Comparison of ENCODE assay signal across 15 cellular contexts in the genomic region with DNA sequence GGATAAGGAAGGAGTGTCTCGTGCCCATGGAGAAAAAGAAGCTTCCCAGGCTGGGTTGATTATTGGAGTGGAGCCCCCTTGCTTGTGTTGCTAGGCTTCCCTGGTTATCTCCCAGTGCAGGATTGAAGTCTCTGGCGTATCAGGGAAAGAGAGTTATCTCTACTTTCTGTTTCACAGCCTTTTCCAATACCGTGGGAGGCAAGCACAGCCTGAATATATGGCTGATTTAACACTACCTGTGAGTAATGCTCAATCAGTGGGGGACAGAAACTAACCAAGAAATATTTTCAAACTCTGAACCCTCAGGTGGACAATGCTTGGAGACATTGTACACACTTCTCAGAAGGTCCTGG.
DNase-seq lines count a peak whose midpoint lies in the region; ATAC-seq and TF ChIP-seq lines count a peak whose summit lies in the region.
"Had no signal": no experiment of that assay in that cellular context is flagged by ENCODE, and none has a peak within 500 bp of the region (broad histone marks: within the 10 kb centered on the region; RNA-seq: fewer than 3 reads in every experiment).

No MANE protein-coding gene starts in this region.

- intact Hi-C loops in body of pancreas (cut with DNase I) (no loop called here), right lobe of liver (cut with DNase I) (no loop called here), Calu3 (cut with micrococcal nuclease; ENCODE audit: unreplicated experiment) (no loop called here), right cardiac atrium (cut with DNase I) (no loop called here)

- ATAC-seq in GM23338 (no peak), body of pancreas (peak; percentile 47), right lobe of liver (peak; percentile 66 to 78 (median 74)), HG03460 (IDR thresholded peaks at IDR 0.05; ENCODE audit: unreplicated experiment) (no peak), right cardiac atrium (no peak), GM21825 (IDR thresholded peaks at IDR 0.05; ENCODE audit: unreplicated experiment) (no peak)
- ATAC-seq: CD8-positive, alpha-beta T cell had no signal

- H3K4me1 Mint-ChIP-seq in GM23338 (no peaks in the 10 kb centered on the region), Calu3 (ENCODE audit: low read depth, unreplicated experiment) (no peaks in the 10 kb centered on the region)
- H3K4me1 Mint-ChIP-seq: CD14-positive monocyte had no signal

- no peak overlapping the region for H3K4me2 ChIP-seq in GM23338

- H3K79me2 ChIP-seq in GM23338 (replicated peaks; ENCODE audit: insufficient read depth), result no peaks in the 10 kb centered on the region

- H3K27ac ChIP-seq in GM23338 (ENCODE audit: low read depth), result no peak overlapping the region
- peak overlapping the region in 2 of 4 donors; percentile 30 to 52 for H3K27ac ChIP-seq in body of pancreas
- peak overlapping the region in 2 of 3 donors; percentile 26 to 42 for H3K27ac ChIP-seq in right lobe of liver
- no peak overlapping the region for H3K27ac ChIP-seq in right cardiac atrium (ENCODE audit: low read length)
- H3K27ac ChIP-seq: 22Rv1 had no signal

- H3K4me1 ChIP-seq in GM23338 (ENCODE audit: insufficient read depth) (no peaks in the 10 kb centered on the region), body of pancreas (no peaks in the 10 kb centered on the region), right lobe of liver (peaks cover 0 to 8% (median 0%) of the 10 kb centered on the region in 4 donors), right cardiac atrium (ENCODE audit: control insufficient read depth, insufficient read depth, low read length) (no peaks in the 10 kb centered on the region)

- H3K9me2 ChIP-seq in GM23338 (ENCODE audit: insufficient read depth), result no peaks in the 10 kb centered on the region

- no peaks in the 10 kb centered on the region for H3F3A ChIP-seq in GM23338 (replicated peaks; ENCODE audit: low read depth)

- H3K27me3 ChIP-seq in GM23338 (ENCODE audit: insufficient read depth) (no peaks in the 10 kb centered on the region), body of pancreas (no peaks in the 10 kb centered on the region), right lobe of liver (no peaks in the 10 kb centered on the region), right cardiac atrium (ENCODE audit: control insufficient read depth, insufficient read depth) (no peaks in the 10 kb centered on the region)

- H3K27ac Mint-ChIP-seq in GM23338 (no peak overlapping the region), Calu3 (ENCODE audit: unreplicated experiment) (no peak overlapping the region)
- H3K27ac Mint-ChIP-seq: CD14-positive monocyte; CD8-positive, alpha-beta T cell had no signal

- CTCF ChIA-PET in Calu3 (lab: Charles Lee), result no interaction called here

- TF ChIP-seq POLR2A in body of pancreas (IDR thresholded peaks at IDR 0.05) (no peak), right lobe of liver (IDR thresholded peaks at IDR 0.05) (no peak)

- H3K9me3 Mint-ChIP-seq in GM23338 (peaks cover 32% of the 10 kb centered on the region), Calu3 (ENCODE audit: low read depth, unreplicated experiment) (no peaks in the 10 kb centered on the region)
- H3K9me3 Mint-ChIP-seq: CD8-positive, alpha-beta T cell had no signal

- H3K36me3 Mint-ChIP-seq in GM23338 (ENCODE audit: low read depth), result no peaks in the 10 kb centered on the region
- no peaks in the 10 kb centered on the region for H3K36me3 Mint-ChIP-seq in Calu3 (ENCODE audit: insufficient read depth, unreplicated experiment)
- H3K36me3 Mint-ChIP-seq: CD14-positive monocyte; CD8-positive, alpha-beta T cell had no signal

- no TSS peak for BruUV-seq in Calu3 (replicated peaks; lab: Mats Ljungman, UMichigan)

- no peak overlapping the region for H2AFZ ChIP-seq in GM23338

- 17 to 25% methylated on average over 3 of the region's 3 CpGs for WGBS in body of pancreas, 2 donors
- 10% methylated on average over 2 of the region's 3 CpGs for WGBS in right lobe of liver (ENCODE audit: insufficient coverage, low coverage, low lambda C conversion rate, missing lambda C conversion rate)
- WGBS in right cardiac atrium, result 20% methylated on average over 3 of the region's 3 CpGs

- H3K27me3 Mint-ChIP-seq in GM23338 (ENCODE audit: insufficient read depth, low read depth, poor library complexity) (no peaks in the 10 kb centered on the region), Calu3 (ENCODE audit: unreplicated experiment) (no peaks in the 10 kb centered on the region)

- TF ChIP-seq CTCF in GM23338 (conservative IDR thresholded peaks at IDR 0.05; ENCODE audit: low read depth in 2 of 2) (no peak), body of pancreas (IDR thresholded peaks at IDR 0.05) (no peak), right lobe of liver (IDR thresholded peaks at IDR 0.05) (no peak), Calu3 (IDR thresholded peaks at IDR 0.05; ENCODE audit: unreplicated experiment) (no peak)

- peak; percentile 0 for DNase-seq in GM23338 (ENCODE audit: low spot score)
- DNase-seq in body of pancreas, result no peak
- DNase-seq in kidney tubule cell (ENCODE audit: low spot score), result peak; percentile 6
- no peak for DNase-seq in right lobe of liver
- no peak for DNase-seq in Calu3
- DNase-seq in right cardiac atrium, result no peak
- DNase-seq: CD8-positive, alpha-beta T cell; COR-L47; DND-41; GDM1; H7 had no signal

- H3K4me3 ChIP-seq in GM23338 (no peak overlapping the region), body of pancreas (no peak overlapping the region), right lobe of liver (peak overlapping the region in 2 of 3 donors; percentile 17 to 26), right cardiac atrium (ENCODE audit: low read length) (no peak overlapping the region)

- H3K36me3 ChIP-seq in GM23338 (ENCODE audit: insufficient read depth) (no peaks in the 10 kb centered on the region), body of pancreas (replicated peaks in 1 of 2; ENCODE audit: insufficient read depth in 1 of 2, low read depth in 2 of 2) (no peaks in the 10 kb centered on the region), right lobe of liver (no peaks in the 10 kb centered on the region)

- no peak overlapping the region for H3K4me3 Mint-ChIP-seq in GM23338
- no peak overlapping the region for H3K4me3 Mint-ChIP-seq in Calu3 (ENCODE audit: low read depth, unreplicated experiment)
- H3K4me3 Mint-ChIP-seq: CD14-positive monocyte; CD8-positive, alpha-beta T cell had no signal

- H4K20me1 ChIP-seq in GM23338 (replicated peaks; ENCODE audit: insufficient read depth), result no peaks in the 10 kb centered on the region

- H3K9me3 ChIP-seq in body of pancreas (no peaks in the 10 kb centered on the region), right lobe of liver (no peaks in the 10 kb centered on the region), right cardiac atrium (ENCODE audit: control insufficient read depth, low read length) (no peaks in the 10 kb centered on the region)

TF ChIP-seq in GM23338, 12 proteins besides CTCF, POLR2A, EP300 and RAD21 (continues in another document):
- TF ChIP-seq JUNB (IDR thresholded peaks at IDR 0.05; ENCODE audit: unreplicated experiment), result no peak
- no peak for TF ChIP-seq ZNF114 (CRISPR knock-in tag; IDR thresholded peaks at IDR 0.05)
- no peak for TF ChIP-seq EZH2 (IDR thresholded peaks at IDR 0.05; ENCODE audit: low read depth, unreplicated experiment)
- TF ChIP-seq, protein P1, sequence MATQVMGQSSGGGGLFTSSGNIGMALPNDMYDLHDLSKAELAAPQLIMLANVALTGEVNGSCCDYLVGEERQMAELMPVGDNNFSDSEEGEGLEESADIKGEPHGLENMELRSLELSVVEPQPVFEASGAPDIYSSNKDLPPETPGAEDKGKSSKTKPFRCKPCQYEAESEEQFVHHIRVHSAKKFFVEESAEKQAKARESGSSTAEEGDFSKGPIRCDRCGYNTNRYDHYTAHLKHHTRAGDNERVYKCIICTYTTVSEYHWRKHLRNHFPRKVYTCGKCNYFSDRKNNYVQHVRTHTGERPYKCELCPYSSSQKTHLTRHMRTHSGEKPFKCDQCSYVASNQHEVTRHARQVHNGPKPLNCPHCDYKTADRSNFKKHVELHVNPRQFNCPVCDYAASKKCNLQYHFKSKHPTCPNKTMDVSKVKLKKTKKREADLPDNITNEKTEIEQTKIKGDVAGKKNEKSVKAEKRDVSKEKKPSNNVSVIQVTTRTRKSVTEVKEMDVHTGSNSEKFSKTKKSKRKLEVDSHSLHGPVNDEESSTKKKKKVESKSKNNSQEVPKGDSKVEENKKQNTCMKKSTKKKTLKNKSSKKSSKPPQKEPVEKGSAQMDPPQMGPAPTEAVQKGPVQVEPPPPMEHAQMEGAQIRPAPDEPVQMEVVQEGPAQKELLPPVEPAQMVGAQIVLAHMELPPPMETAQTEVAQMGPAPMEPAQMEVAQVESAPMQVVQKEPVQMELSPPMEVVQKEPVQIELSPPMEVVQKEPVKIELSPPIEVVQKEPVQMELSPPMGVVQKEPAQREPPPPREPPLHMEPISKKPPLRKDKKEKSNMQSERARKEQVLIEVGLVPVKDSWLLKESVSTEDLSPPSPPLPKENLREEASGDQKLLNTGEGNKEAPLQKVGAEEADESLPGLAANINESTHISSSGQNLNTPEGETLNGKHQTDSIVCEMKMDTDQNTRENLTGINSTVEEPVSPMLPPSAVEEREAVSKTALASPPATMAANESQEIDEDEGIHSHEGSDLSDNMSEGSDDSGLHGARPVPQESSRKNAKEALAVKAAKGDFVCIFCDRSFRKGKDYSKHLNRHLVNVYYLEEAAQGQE (IDR thresholded peaks at IDR 0.05; ENCODE audit: unreplicated experiment), result no peak
- TF ChIP-seq POLR2AphosphoS5 (IDR thresholded peaks at IDR 0.05; ENCODE audit: low read depth), result no peak
- TF ChIP-seq EZH2phosphoT487 (IDR thresholded peaks at IDR 0.05; ENCODE audit: unreplicated experiment), result no peak
- no peak for TF ChIP-seq ETS1 (IDR thresholded peaks at IDR 0.05)
- no peak for TF ChIP-seq STAT1 (IDR thresholded peaks at IDR 0.05; ENCODE audit: unreplicated experiment)
- TF ChIP-seq CREB1 (CRISPR knock-in tag; IDR thresholded peaks at IDR 0.05; ENCODE audit: low read depth), result no peak
- no peak for TF ChIP-seq NANOG (IDR thresholded peaks at IDR 0.05; ENCODE audit: borderline replicate concordance)

Comparison
In these comparisons a context has a peak if more than half of its experiments do, and no peak if none do; other contexts are left out.
1. ATAC-seq: peak in body of pancreas (single experiment) and right lobe of liver (4 of 4); none in GM23338 (single experiment), HG03460 (single experiment), right cardiac atrium (0 of 2) and GM21825 (single experiment).
2. DNase-seq: peak in GM23338 (single experiment) and kidney tubule cell (single experiment); none in body of pancreas (0 of 4), right lobe of liver (0 of 3), Calu3 (single experiment) and right cardiac atrium (0 of 3).
3. H3K27ac ChIP-seq: peak in right lobe of liver (2 of 3); none in GM23338 (single experiment) and right cardiac atrium (single experiment).
4. H3K4me3 ChIP-seq: peak in right lobe of liver (2 of 3); none in GM23338 (single experiment), body of pancreas (0 of 2) and right cardiac atrium (single experiment).